In genomic region chr9:77015291-77016048, GRCh38 we compare ENCODE assay signal across 12 cellular contexts. TPM values are rescaled to one million over a fixed set of nuclear protein-coding genes. Genes with fewer than 3 reads are reported as not detected.
DNase-seq lines count a peak whose midpoint lies in the region; ATAC-seq and TF ChIP-seq lines count a peak whose summit lies in the region.
"Had no signal": no experiment of that assay in that cellular context is flagged by ENCODE, and none has a peak within 500 bp of the region (broad histone marks: within the 10 kb centered on the region; RNA-seq: fewer than 3 reads in every experiment).

No MANE protein-coding gene starts in this region.

- H3K36me3 Mint-ChIP-seq in H9 (ENCODE audit: insufficient read depth in 1 of 3, low read depth in 3 of 3), result no peaks in the 10 kb centered on the region; a peak in 1 of 7 replicates
- H3K36me3 Mint-ChIP-seq in neural progenitor cell, result no peaks in the 10 kb centered on the region

- H2AK5ac ChIP-seq in H9 (ENCODE audit: insufficient read length, low read length), result no peak overlapping the region

- WGBS in H9 (ENCODE audit: extremely low coverage, insufficient read length, low lambda C conversion rate), result no CpG with 5 or more reads among the region's 34 CpGs

- H3K4me3 ChIP-seq in WERI-Rb-1 (ENCODE audit: low read depth, low read length) (peak overlapping the region; percentile 35), neural progenitor cell (peak overlapping the region; percentile 46)
- H3K4me3 ChIP-seq: stomach had no signal

- H3K27ac Mint-ChIP-seq in H9 (no peak overlapping the region), neural progenitor cell (no peak overlapping the region)

- H3K4me1 ChIP-seq in H9 (ENCODE audit: insufficient read depth, low read length) (peaks cover 9% of the 10 kb centered on the region), neural progenitor cell (peaks cover 36% of the 10 kb centered on the region)

- H2BK120ac ChIP-seq in H9 (ENCODE audit: low read depth, low read length, poor library complexity, severe bottlenecking), result no peak overlapping the region

- H3K27me3 ChIP-seq in H9 (ENCODE audit: insufficient read depth, low read length) (peaks cover 83% of the 10 kb centered on the region), WERI-Rb-1 (ENCODE audit: insufficient read depth, low read depth, severe bottlenecking) (peaks cover 89% of the 10 kb centered on the region), neural progenitor cell (peaks cover 100% of the 10 kb centered on the region)

- no peak overlapping the region for H3K4ac ChIP-seq in H9 (ENCODE audit: low read depth, low read length)

- no peaks in the 10 kb centered on the region for H3K79me1 ChIP-seq in H9 (ENCODE audit: insufficient read depth, low read depth, low read length, poor library complexity, severe bottlenecking)

- DNase-seq in NCI-H2196 (lab: John Stamatoyannopoulos, UW; ENCODE audit: unreplicated experiment) (peak; percentile 43), NCI-H2196 treated with DMSO at 0.1 percent for 48 hours (lab: John Stamatoyannopoulos, UW; ENCODE audit: unreplicated experiment) (no peak), H9 (peak; percentile 46), WERI-Rb-1 (no peak), neural progenitor cell (ENCODE audit: low spot score) (peak; percentile 35)
- DNase-seq: MV-4-11, stomach had no signal

- H3K79me2 ChIP-seq in H9 (ENCODE audit: insufficient read depth, low read length) (no peaks in the 10 kb centered on the region), neural progenitor cell (ENCODE audit: low read depth) (no peaks in the 10 kb centered on the region)

- H2BK20ac ChIP-seq in H9 (ENCODE audit: low read depth, low read length, poor library complexity, severe bottlenecking), result no peak overlapping the region

- no peak overlapping the region for H2BK12ac ChIP-seq in H9 (ENCODE audit: insufficient read length, low read depth, low read length)

- no peak overlapping the region for H4K91ac ChIP-seq in H9 (ENCODE audit: insufficient read length, low read depth, low read length)

- H3K4me3 Mint-ChIP-seq in H9, result peak overlapping the region; percentile 76 to 80
- H3K4me3 Mint-ChIP-seq in neural progenitor cell, result peak overlapping the region; percentile 65

- no peak overlapping the region for H3K56ac ChIP-seq in H9 (ENCODE audit: insufficient read length, low read depth, low read length)

- no peak overlapping the region for H2BK15ac ChIP-seq in H9 (ENCODE audit: low read depth, low read length)

- H3T11ph ChIP-seq in H9 (ENCODE audit: low read length), result no peak overlapping the region

- H3F3A ChIP-seq in neural progenitor cell (ENCODE audit: low read depth), result peaks cover 58% of the 10 kb centered on the region

- TF ChIP-seq CTCF in H9 (conservative IDR thresholded peaks at IDR 0.05) (no peak), WERI-Rb-1 (IDR thresholded peaks at IDR 0.05; ENCODE audit: low read depth, low read length) (no peak), neural progenitor cell (IDR thresholded peaks at IDR 0.05) (no peak)

- no peak overlapping the region for H3K27ac ChIP-seq in H9 (ENCODE audit: insufficient read length, low read depth, low read length)
- H3K27ac ChIP-seq in WERI-Rb-1, result no peak overlapping the region
- no peak overlapping the region for H3K27ac ChIP-seq in neural progenitor cell
- H3K27ac ChIP-seq: RWPE1, stomach had no signal

- H3K27me3 Mint-ChIP-seq in H9 (ENCODE audit: low read depth) (peaks cover 100% of the 10 kb centered on the region), neural progenitor cell (ENCODE audit: insufficient read depth, low read depth) (peaks cover 89% of the 10 kb centered on the region)

- peaks cover 36% of the 10 kb centered on the region for H3K23me2 ChIP-seq in H9 (ENCODE audit: insufficient read length, low read depth, low read length, poor library complexity, severe bottlenecking)

- H3K9me3 ChIP-seq in H9 (ENCODE audit: control insufficient read depth, low read depth, low read length), result no peaks in the 10 kb centered on the region
- no peaks in the 10 kb centered on the region for H3K9me3 ChIP-seq in WERI-Rb-1 (ENCODE audit: severe bottlenecking)
- H3K9me3 ChIP-seq in neural progenitor cell (ENCODE audit: low read depth), result no peaks in the 10 kb centered on the region
- H3K9me3 ChIP-seq: stomach had no signal

- H4K8ac ChIP-seq in H9 (replicated peaks; ENCODE audit: insufficient read length, low read depth, low read length), result no peak overlapping the region

- no peak overlapping the region for H4K5ac ChIP-seq in H9 (ENCODE audit: insufficient read length, low read depth, low read length)

- H2AFZ ChIP-seq in H9 (ENCODE audit: low read length) (no peak overlapping the region), neural progenitor cell (replicated peaks) (no peak overlapping the region)

- no peak for ATAC-seq in GM21786 (IDR thresholded peaks at IDR 0.05; ENCODE audit: unreplicated experiment)
- ATAC-seq in GM21381 (IDR thresholded peaks at IDR 0.05; ENCODE audit: unreplicated experiment), result no peak
- ATAC-seq in HG02642 (IDR thresholded peaks at IDR 0.05; ENCODE audit: poor library complexity, unreplicated experiment), result no peak

- no peak overlapping the region for H3K18ac ChIP-seq in H9 (ENCODE audit: insufficient read length, low read depth, low read length)

- H3K4me2 ChIP-seq in H9 (ENCODE audit: insufficient read depth, insufficient read length, low read length) (peak overlapping the region; percentile 75), neural progenitor cell (peak overlapping the region; percentile 86)

- peaks cover 0 to 7% of the 10 kb centered on the region in 2 experiments; a peak in 3 of 5 replicates for H3K9me3 Mint-ChIP-seq in H9
- H3K9me3 Mint-ChIP-seq in neural progenitor cell, result no peaks in the 10 kb centered on the region

- no peak overlapping the region for H2BK5ac ChIP-seq in H9 (ENCODE audit: insufficient read length, low read length)

- H3K4me1 Mint-ChIP-seq in H9 (peaks cover 63 to 70% of the 10 kb centered on the region in 2 experiments), neural progenitor cell (peaks cover 47% of the 10 kb centered on the region)

- no peaks in the 10 kb centered on the region for H4K20me1 ChIP-seq in H9 (ENCODE audit: control insufficient read depth, insufficient read depth, insufficient read length)
- peaks cover 77% of the 10 kb centered on the region for H4K20me1 ChIP-seq in neural progenitor cell (ENCODE audit: low read depth)

- H3K36me3 ChIP-seq in WERI-Rb-1, result no peaks in the 10 kb centered on the region
- no peaks in the 10 kb centered on the region for H3K36me3 ChIP-seq in neural progenitor cell
- H3K36me3 ChIP-seq: stomach had no signal

- no peak overlapping the region for H3K14ac ChIP-seq in H9 (ENCODE audit: insufficient read depth, low read length)

- H3K9ac ChIP-seq in H9 (ENCODE audit: extremely low read depth, insufficient read length, low read length), result no peak overlapping the region
- no peak overlapping the region for H3K9ac ChIP-seq in neural progenitor cell

- no peak overlapping the region for H3K23ac ChIP-seq in H9 (ENCODE audit: insufficient read length, low read depth, low read length)

RNA-seq across cellular contexts. Expression of gene FOXB2, which starts 4.0 kb away (rescaled TPM):
- total RNA-seq in H9 (2021) (7.8 and 8.4 TPM in 2 replicates), neural progenitor cell (ENCODE audit: low replicate concordance) (not detected in 2 replicates)
- total RNA-seq: myocyte, stomach had no signal

Comparison
In these comparisons a context has a peak if more than half of its experiments do, and no peak if none do; other contexts are left out.
1. DNase-seq: peak in NCI-H2196 (single experiment), H9 (single experiment) and neural progenitor cell (single experiment); none in NCI-H2196 treated with DMSO at 0.1 percent for 48 hours (single experiment) and WERI-Rb-1 (single experiment).